Comparison of ENCODE assay signal across 29 cellular contexts in genomic region chr3:40369716-40370115, GRCh38.
"Had no signal": no experiment of that assay in that cellular context is flagged by ENCODE, and none has a peak within 500 bp of the region (broad histone marks: within the 10 kb centered on the region; RNA-seq: fewer than 3 reads in every experiment).

No MANE protein-coding gene starts in this region.

- H3K9me3 ChIP-seq: suprapubic skin, testis, thoracic aorta, thyroid gland, tibial artery, tibial nerve, transverse colon, upper lobe of left lung, upper lobe of right lung, uterus, vagina had no signal

- H3K4me1 Mint-ChIP-seq: stimulated activated effector memory CD8-positive, alpha-beta T cell treated with anti-CD3 and anti-CD28 coated beads, Interleukin-12 subunit alpha, Interleukin-12 subunit beta, amount 100 ng/mL, for 72 hours; stimulated activated memory B cell treated with anti-CD40 and anti-IgM and Interleukin-4, amounts not matched to agents 10 μg/mL and 1 μg/mL and 100 μg/mL, for 72 hours; stimulated activated naive B cell treated with anti-CD40 and anti-IgM and Interleukin-4, amounts not matched to agents 10 μg/mL and 1 μg/mL and 100 μg/mL, for 72 hours; stimulated activated naive CD8-positive, alpha-beta T cell treated with anti-CD3 and anti-CD28 coated beads, Interleukin-15, amount 100 ng/mL, for 72 hours had no signal

- H3K4me1 ChIP-seq: stomach, testis, thyroid gland, tibial artery, tibial nerve, transverse colon, upper lobe of left lung, upper lobe of right lung, uterus, vagina had no signal

- DNase-seq: stimulated activated CD4-positive, alpha-beta T cell treated with anti-CD3 and anti-CD28 coated beads, Interleukin-2, amount 100 ng/mL, for 48 hours; stimulated activated CD4-positive, alpha-beta T cell treated with anti-CD3 and anti-CD28 coated beads, Interleukin-4, amount 100 ng/mL, for 1 hour; stimulated activated CD4-positive, alpha-beta T cell treated with anti-CD3 and anti-CD28 coated beads, Interleukin-4, amount 100 ng/mL, for 24 hours; stimulated activated CD4-positive, alpha-beta T cell treated with anti-CD3 and anti-CD28 coated beads, Interleukin-4, amount 100 ng/mL, for 4 hours; stimulated activated CD8-positive, alpha-beta memory T cell treated with anti-CD3 and anti-CD28 coated beads, Interleukin-4, amount 100 ng/mL, for 48 hours; stimulated activated naive B cell treated with anti-CD40 and anti-IgM and Interleukin-4, amounts not matched to agents 10 μg/mL and 1 μg/mL and 100 μg/mL, for 72 hours; stimulated activated naive CD4-positive, alpha-beta T cell; stimulated activated naive CD4-positive, alpha-beta T cell treated with Interleukin-2 at 50 U/mL for 16 hours; stimulated activated naive CD8-positive, alpha-beta T cell treated with anti-CD3 and anti-CD28 coated beads, Interleukin-15, amount 100 ng/mL, for 72 hours; stimulated activated naive CD8-positive, alpha-beta T cell treated with anti-CD3 and anti-CD28 coated beads, Interleukin-15, Interleukin-2, amounts not matched to agents 100 U/mL and 50 U/mL, for 24 hours; stomach; substantia nigra; testis; thyroid gland; tibial artery; transverse colon; trophoblast cell; upper lobe of left lung; upper lobe of right lung; uterus had no signal

- H3K36me3 Mint-ChIP-seq: stimulated activated effector memory CD8-positive, alpha-beta T cell treated with anti-CD3 and anti-CD28 coated beads, Interleukin-12 subunit alpha, Interleukin-12 subunit beta, amount 100 ng/mL, for 72 hours; stimulated activated memory B cell treated with anti-CD40 and anti-IgM and Interleukin-4, amounts not matched to agents 10 μg/mL and 1 μg/mL and 100 μg/mL, for 72 hours; type B pancreatic cell had no signal

- H3K4me3 Mint-ChIP-seq: stimulated activated effector memory CD8-positive, alpha-beta T cell treated with anti-CD3 and anti-CD28 coated beads, Interleukin-12 subunit alpha, Interleukin-12 subunit beta, amount 100 ng/mL, for 72 hours; stimulated activated memory B cell treated with anti-CD40 and anti-IgM and Interleukin-4, amounts not matched to agents 10 μg/mL and 1 μg/mL and 100 μg/mL, for 72 hours; stimulated activated naive B cell treated with anti-CD40 and anti-IgM and Interleukin-4, amounts not matched to agents 10 μg/mL and 1 μg/mL and 100 μg/mL, for 72 hours; stimulated activated naive CD8-positive, alpha-beta T cell treated with anti-CD3 and anti-CD28 coated beads, Interleukin-15, amount 100 ng/mL, for 72 hours; stimulated activated naive CD8-positive, alpha-beta T cell treated with anti-CD3 and anti-CD28 coated beads, Interleukin-15, Interleukin-2, amounts not matched to agents 100 ng/mL and 50 ng/mL, for 24 hours; type B pancreatic cell had no signal

- H3K27ac Mint-ChIP-seq: stimulated activated effector memory CD8-positive, alpha-beta T cell treated with anti-CD3 and anti-CD28 coated beads, Interleukin-12 subunit alpha, Interleukin-12 subunit beta, amount 100 ng/mL, for 72 hours; stimulated activated memory B cell treated with anti-CD40 and anti-IgM and Interleukin-4, amounts not matched to agents 10 μg/mL and 1 μg/mL and 100 μg/mL, for 72 hours; stimulated activated naive B cell treated with anti-CD40 and anti-IgM and Interleukin-4, amounts not matched to agents 10 μg/mL and 1 μg/mL and 100 μg/mL, for 72 hours; stimulated activated naive CD8-positive, alpha-beta T cell treated with anti-CD3 and anti-CD28 coated beads, Interleukin-15, amount 100 ng/mL, for 72 hours; stimulated activated naive CD8-positive, alpha-beta T cell treated with anti-CD3 and anti-CD28 coated beads, Interleukin-15, Interleukin-2, amounts not matched to agents 100 ng/mL and 50 ng/mL, for 24 hours; type B pancreatic cell had no signal

- ATAC-seq: stimulated activated effector memory CD8-positive, alpha-beta T cell treated with anti-CD3 and anti-CD28 coated beads, Interleukin-12 subunit alpha, Interleukin-12 subunit beta, amount 100 ng/mL, for 72 hours; stimulated activated memory B cell treated with anti-CD40 and anti-IgM and Interleukin-4, amounts not matched to agents 10 μg/mL and 1 μg/mL and 100 μg/mL, for 72 hours; stimulated activated naive B cell treated with anti-CD40 and anti-IgM and Interleukin-4, amounts not matched to agents 10 μg/mL and 1 μg/mL and 100 μg/mL, for 72 hours; stimulated activated naive CD8-positive, alpha-beta T cell treated with anti-CD3 and anti-CD28 coated beads, Interleukin-15, amount 100 ng/mL, for 72 hours; stimulated activated naive CD8-positive, alpha-beta T cell treated with anti-CD3 and anti-CD28 coated beads, Interleukin-15, Interleukin-2, amounts not matched to agents 100 U/mL and 50 U/mL, for 24 hours; upper lobe of right lung had no signal

- H3K27ac ChIP-seq: stomach, suprapubic skin, testis, thoracic aorta, thyroid gland, tibial artery, tibial nerve, transverse colon, upper lobe of left lung, upper lobe of right lung, uterus, vagina had no signal

- H3K4me3 ChIP-seq: stomach, suprapubic skin, testis, thoracic aorta, thyroid gland, tibial artery, tibial nerve, transverse colon, upper lobe of left lung, upper lobe of right lung, uterus, vagina had no signal

- H3K9me3 Mint-ChIP-seq: stimulated activated memory B cell treated with anti-CD40 and anti-IgM and Interleukin-4, amounts not matched to agents 10 μg/mL and 1 μg/mL and 100 μg/mL, for 72 hours; stimulated activated naive CD8-positive, alpha-beta T cell treated with anti-CD3 and anti-CD28 coated beads, Interleukin-15, amount 100 ng/mL, for 72 hours; stimulated activated naive CD8-positive, alpha-beta T cell treated with anti-CD3 and anti-CD28 coated beads, Interleukin-15, Interleukin-2, amounts not matched to agents 100 ng/mL and 50 ng/mL, for 24 hours; type B pancreatic cell had no signal

- H3K27me3 ChIP-seq: stomach, suprapubic skin, testis, thyroid gland, tibial artery, tibial nerve, upper lobe of left lung, upper lobe of right lung, uterus, vagina had no signal

- FAIRE-seq: urothelium cell line had no signal

- H3K36me3 ChIP-seq: stomach, suprapubic skin, thoracic aorta, thyroid gland, tibial artery, tibial nerve, transverse colon, upper lobe of left lung, upper lobe of right lung, uterus, vagina had no signal

- H3K27me3 Mint-ChIP-seq: stimulated activated memory B cell treated with anti-CD40 and anti-IgM and Interleukin-4, amounts not matched to agents 10 μg/mL and 1 μg/mL and 100 μg/mL, for 72 hours had no signal
